In the genomic region with DNA sequence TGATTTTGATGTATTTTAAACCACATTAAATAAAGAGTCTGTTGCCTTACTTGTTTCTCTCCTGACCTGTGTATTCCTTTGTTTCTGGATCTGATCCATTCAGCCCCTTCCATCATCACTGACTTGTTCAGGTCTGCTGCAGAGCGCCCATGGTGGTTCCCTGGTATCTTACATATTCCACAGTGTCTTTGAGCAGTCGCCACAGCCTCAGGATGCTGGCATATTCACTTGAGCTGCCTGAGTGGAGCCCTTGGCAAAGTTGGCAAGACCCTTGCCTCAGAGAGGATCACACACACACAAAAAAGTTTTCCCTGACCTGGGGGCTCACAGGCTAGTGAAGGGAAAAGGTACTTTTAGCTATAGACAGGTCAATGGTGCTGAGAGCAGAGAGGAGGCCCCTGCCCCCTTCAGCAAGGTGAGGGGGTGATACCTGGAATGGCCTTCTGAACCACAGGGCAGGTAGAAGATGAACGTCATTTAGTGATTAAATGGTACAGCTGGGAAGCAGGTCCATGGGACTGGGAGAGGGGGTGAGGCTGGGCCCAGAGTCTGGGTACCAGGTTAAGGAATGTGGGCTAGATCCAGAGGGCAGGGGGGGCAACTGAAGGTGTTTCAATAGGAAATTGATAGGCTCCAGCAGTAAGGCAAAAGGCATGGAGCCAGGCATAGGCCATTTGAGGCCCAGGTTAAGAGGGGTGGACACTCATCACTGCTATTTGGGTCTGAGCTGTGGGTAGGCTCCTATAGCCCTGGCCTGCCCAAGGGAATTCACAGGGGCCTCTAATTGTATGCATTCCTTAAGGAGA, we compare ENCODE assay signal across 14 cellular contexts. TPM values are rescaled to one million over a fixed set of nuclear protein-coding genes. Genes with fewer than 3 reads are reported as not detected.
DNase-seq lines count a peak whose midpoint lies in the region; ATAC-seq, FAIRE-seq and TF ChIP-seq lines count a peak whose summit lies in the region.
"Had no signal": no experiment of that assay in that cellular context is flagged by ENCODE, and none has a peak within 500 bp of the region (broad histone marks: within the 10 kb centered on the region; RNA-seq: fewer than 3 reads in every experiment).

No MANE protein-coding gene starts in this region.

- H3K9me2 ChIP-seq in PC-9 (ENCODE audit: insufficient read depth): no peaks in the 10 kb centered on the region

- H3K4me2 ChIP-seq in PC-9: no peak overlapping the region

- no peaks in the 10 kb centered on the region for H3K79me2 ChIP-seq in PC-9 (ENCODE audit: low read depth)

- H3K27me3 ChIP-seq in left ventricle myocardium inferior (ENCODE audit: low read depth) (no peaks in the 10 kb centered on the region), heart right ventricle (no peaks in the 10 kb centered on the region), stomach smooth muscle (ENCODE audit: control insufficient read depth in 1 of 2, insufficient read depth in 2 of 2, low read length in 2 of 2) (no peaks in the 10 kb centered on the region), PC-9 (ENCODE audit: insufficient read depth, low read depth) (no peaks in the 10 kb centered on the region)

- no peak overlapping the region for H2AFZ ChIP-seq in PC-9

- TF ChIP-seq CTCF in left ventricle myocardium inferior (IDR thresholded peaks at IDR 0.05; ENCODE audit: borderline replicate concordance) (no peak), heart right ventricle (IDR thresholded peaks at IDR 0.05) (no peak), VCaP (conservative IDR thresholded peaks at IDR 0.05) (no peak), kidney (IDR thresholded peaks at IDR 0.05; ENCODE audit: borderline replicate concordance, extremely low read depth, insufficient read depth) (no peak), PC-9 (conservative IDR thresholded peaks at IDR 0.05) (no peak)

- WGBS in heart right ventricle, 2 donors: 80 to 84% methylated on average over 3 of the region's 3 CpGs

- CTCF ChIA-PET in PC-9 (lab: Charles Lee): no interaction called here

- no peak for DNase-seq in left ventricle myocardium inferior
- no peak for DNase-seq in heart right ventricle
- peak; percentile 54 for DNase-seq in kidney
- DNase-seq in PC-9: no peak
- DNase-seq in NCI-H226: no peak
- DNase-seq: C1 segment of cervical spinal cord, IMR-90, NCI-H1436 treated with DMSO at 0.1 percent for 48 hours, SIG-M5 had no signal

- peak overlapping the region; percentile 91 for H3K27ac ChIP-seq in left ventricle myocardium inferior (replicated peaks)
- peak overlapping the region in 4 of 10 donors; percentile 81 to 88 (median 86) for H3K27ac ChIP-seq in heart right ventricle
- H3K27ac ChIP-seq in VCaP: peak overlapping the region; percentile 73; the same call in 1 of the 2 replicates
- no peak overlapping the region for H3K27ac ChIP-seq in kidney (ENCODE audit: low read depth in 2 of 2, low read length in 2 of 2)
- peak overlapping the region; percentile 83 for H3K27ac ChIP-seq in stomach smooth muscle (ENCODE audit: low read length)
- no peak overlapping the region for H3K27ac ChIP-seq in PC-9

- H3K4me3 ChIP-seq in left ventricle myocardium inferior (no peak overlapping the region), heart right ventricle (no peak overlapping the region), kidney (ENCODE audit: low read length in 2 of 2) (no peak overlapping the region), stomach smooth muscle (ENCODE audit: low read length in 2 of 2) (no peak overlapping the region), PC-9 (no peak overlapping the region)

- H3K4me1 ChIP-seq in left ventricle myocardium inferior: peaks cover 65% of the 10 kb centered on the region
- H3K4me1 ChIP-seq in heart right ventricle: peaks cover 12 to 54% (median 38%) of the 10 kb centered on the region in 9 donors
- peaks cover 10 to 11% of the 10 kb centered on the region in 2 donors for H3K4me1 ChIP-seq in kidney (ENCODE audit: control insufficient read depth in 1 of 2, insufficient read depth in 1 of 2, low read depth in 1 of 2, low read length in 2 of 2)
- peaks cover 29% of the 10 kb centered on the region for H3K4me1 ChIP-seq in stomach smooth muscle (ENCODE audit: control insufficient read depth, insufficient read depth, low read length)
- no peaks in the 10 kb centered on the region for H3K4me1 ChIP-seq in PC-9 (replicated peaks; ENCODE audit: insufficient read depth)

- H3K9me3 ChIP-seq in left ventricle myocardium inferior (replicated peaks): no peaks in the 10 kb centered on the region
- H3K9me3 ChIP-seq in heart right ventricle: no peaks in the 10 kb centered on the region
- H3K9me3 ChIP-seq in kidney (ENCODE audit: control insufficient read depth in 1 of 2, low read length in 2 of 2): no peaks in the 10 kb centered on the region
- H3K9me3 ChIP-seq in stomach smooth muscle (ENCODE audit: control insufficient read depth in 2 of 2, low read length in 2 of 2): no peaks in the 10 kb centered on the region
- no peaks in the 10 kb centered on the region for H3K9me3 ChIP-seq in PC-9 (ENCODE audit: insufficient read depth, low read depth)

- H3F3A ChIP-seq in PC-9 (ENCODE audit: insufficient read depth, low read depth): peaks cover 50% of the 10 kb centered on the region

- peaks cover 2% of the 10 kb centered on the region for H4K20me1 ChIP-seq in PC-9 (ENCODE audit: insufficient read depth)

- POLR2A ChIA-PET in PC-9 (lab: Charles Lee; ENCODE audit: unreplicated experiment): no interaction called here

- H3K36me3 ChIP-seq in left ventricle myocardium inferior (peaks cover 43% of the 10 kb centered on the region), heart right ventricle (peaks cover 0 to 57% (median 36%) of the 10 kb centered on the region in 9 donors), kidney (ENCODE audit: control insufficient read depth in 1 of 2, insufficient read depth in 2 of 2, low read length in 2 of 2) (peaks cover 18 to 32% of the 10 kb centered on the region in 2 donors), stomach smooth muscle (ENCODE audit: control insufficient read depth in 2 of 2, insufficient read depth in 2 of 2, low read length in 2 of 2) (peaks cover 34 to 46% of the 10 kb centered on the region in 2 donors), PC-9 (ENCODE audit: low read depth) (peaks cover 11% of the 10 kb centered on the region; the same call in 1 of the 2 replicates)

- ATAC-seq in heart right ventricle (no peak), HG03159 (IDR thresholded peaks at IDR 0.05; ENCODE audit: unreplicated experiment) (no peak)

- H3K9ac ChIP-seq in kidney (ENCODE audit: low read length in 2 of 2) (no peak overlapping the region), stomach smooth muscle (ENCODE audit: low read length in 2 of 2) (no peak overlapping the region)

- BruUV-seq in PC-9 (replicated peaks; lab: Mats Ljungman, UMichigan): no TSS peak

- intact Hi-C loops in left ventricle myocardium inferior (cut with micrococcal nuclease): no loop called here
- intact Hi-C loops in heart right ventricle (cut with DNase I): no loop called here
- intact Hi-C loops in kidney (cut with DNase I): no loop called here
- intact Hi-C loops in PC-9 (cut with micrococcal nuclease; ENCODE audit: unreplicated experiment): no loop called here

- no peak for FAIRE-seq in kidney (lab: Jason Lieb, UNC)

RNA-seq across cellular contexts. Expression of a gene that starts 2.0 kb away (rescaled TPM):
- total RNA-seq in left ventricle myocardium inferior: 16.7 TPM
- 10 to 100 TPM; 11.8 to 25.5 (median 16.3) TPM for total RNA-seq in heart right ventricle
- 10 to 100 TPM; 21.3 to 42.7 TPM for polyA plus RNA-seq in heart right ventricle
- total RNA-seq in kidney: 4.0 TPM
- 25.4 TPM for polyA plus RNA-seq in kidney (ENCODE audit: insufficient read depth, low read depth, low replicate concordance)
- total RNA-seq in PC-9 (2021): 4.4 and 4.7 TPM in 2 replicates

RNA-seq across cellular contexts. Expression of a gene that starts 7.0 kb away (rescaled TPM):
- 0.71 TPM for total RNA-seq in left ventricle myocardium inferior
- total RNA-seq in heart right ventricle: 1 to 10 TPM in 4 of 10 donors, under 1 TPM in 6; 0.34 to 1.2 (median 0.90) TPM
- polyA plus RNA-seq in heart right ventricle: 1 to 10 TPM in 1 of 2 donors, under 1 TPM in 1; 0.87 to 2.0 TPM
- total RNA-seq in kidney: 3.5 TPM
- polyA plus RNA-seq in kidney (ENCODE audit: insufficient read depth, low read depth, low replicate concordance): 3.4 TPM
- total RNA-seq in PC-9 (2021): 4.9 and 5.0 TPM in 2 replicates

RNA-seq across cellular contexts. Expression of a gene that starts 10.4 kb away (rescaled TPM):
- total RNA-seq in left ventricle myocardium inferior (not detected), heart right ventricle (not detected), kidney (not detected), PC-9 (2021) (not detected in 2 replicates)
- polyA plus RNA-seq in heart right ventricle (not detected), kidney (ENCODE audit: insufficient read depth, low read depth, low replicate concordance) (not detected)
- total RNA-seq: IMR-90, right cardiac atrium, subcutaneous adipose tissue had no signal
- polyA plus RNA-seq: IMR-90 had no signal

RNA-seq across cellular contexts. Expression of a gene that starts 19.0 kb away (rescaled TPM):
- total RNA-seq in left ventricle myocardium inferior (17.2 TPM), heart right ventricle (10 to 100 TPM; 13.7 to 28.9 (median 17.3) TPM), kidney (58.6 TPM), PC-9 (2021) (32.0 and 45.8 TPM in 2 replicates)
- polyA plus RNA-seq in heart right ventricle (10 to 100 TPM in 1 of 2 donors, 1 to 10 TPM in 1; 7.5 to 11.7 TPM), kidney (ENCODE audit: insufficient read depth, low read depth, low replicate concordance) (19.9 TPM)

RNA-seq across cellular contexts. Expression of a gene that starts 23.7 kb away (rescaled TPM):
- total RNA-seq in left ventricle myocardium inferior (10.9 TPM), heart right ventricle (10 to 100 TPM in 6 of 10 donors, 1 to 10 TPM in 4; 8.1 to 12.8 (median 11.1) TPM), kidney (39.4 TPM), PC-9 (2021) (14.1 and 18.1 TPM in 2 replicates)
- polyA plus RNA-seq in heart right ventricle (10 to 100 TPM; 14.9 to 19.6 TPM), kidney (ENCODE audit: insufficient read depth, low read depth, low replicate concordance) (20.5 TPM)

Comparison
In these comparisons a context has a peak if more than half of its experiments do, and no peak if none do; other contexts are left out.
1. H3K27ac ChIP-seq: peak in left ventricle myocardium inferior (single experiment), VCaP (single experiment) and stomach smooth muscle (single experiment); none in kidney (0 of 2) and PC-9 (single experiment).